Comparison of ENCODE assay signal across 8 cellular contexts in genomic region chr4:38867478-38868054, GRCh38. TPM values are rescaled to one million over a fixed set of nuclear protein-coding genes. Genes with fewer than 3 reads are reported as not detected.
A peak's percentile ranks its signal among the peaks of the same experiment; 100 is the strongest.
DNase-seq lines count a peak whose midpoint lies in the region; ATAC-seq and TF ChIP-seq lines count a peak whose summit lies in the region.

TSS of gene FAM114A1 (plus strand) at chr4:38867806. CDS start at chr4:38878079, 10,273 bp downstream.

- H3K27ac ChIP-seq in HCT116 (ENCODE audit: low read depth, low read length) (peak within 1 kb of the TSS; percentile 59), esophagus (ENCODE audit: low read depth in 2 of 2, low read length in 1 of 2) (peak within 1 kb of the TSS; percentile 88 to 97), temporal lobe (ENCODE audit: low read depth, low read length) (peak within 1 kb of the TSS; percentile 74)

- peaks cover 13% of the 10 kb centered on the region; the same call in 1 of the 2 replicates for H3K79me2 ChIP-seq in HCT116 (ENCODE audit: insufficient read depth, low read length)

- H3K4me3 Mint-ChIP-seq in mesothelial cell of epicardium: peak within 1 kb of the TSS; percentile 79

- peak within 1 kb of the TSS; percentile 93 for H3K27ac Mint-ChIP-seq in mesothelial cell of epicardium

- no peak for TF ChIP-seq RAD21 in HCT116 (IDR thresholded peaks at IDR 0.05; ENCODE audit: low read depth)

- peaks cover 3% of the 10 kb centered on the region for H3K27me3 Mint-ChIP-seq in mesothelial cell of epicardium (ENCODE audit: low read depth)

- RAD21 ChIA-PET in HCT116 (lab: Charles Lee; ENCODE audit: low non-redundant PET in 1 of 2, low total read pairs in 2 of 2, uncharacterized antibody in 2 of 2, unreplicated experiment in 2 of 2): interaction anchor here in 1 of 2 experiments (1.2 kb wide), 1 partner anchor 22 kb away, joined by 3 read pairs; no protein-coding TSS in a partner anchor

- no peaks in the 10 kb centered on the region for H3K9me2 ChIP-seq in HCT116 (ENCODE audit: insufficient read depth)

- H4K20me1 ChIP-seq in HCT116 (ENCODE audit: insufficient read depth): no peaks in the 10 kb centered on the region

- peak within 1 kb of the TSS; percentile 97 for H3K4me2 ChIP-seq in HCT116 (ENCODE audit: low read length)

- peaks cover 28% of the 10 kb centered on the region for H3K4me1 Mint-ChIP-seq in mesothelial cell of epicardium

- DNase-seq in activated T-cell treated with anti-CD3 and anti-CD28 coated beads for 48 hours (ENCODE audit: low read depth) (peak; percentile 33), activated T-cell treated with anti-CD3 and anti-CD28 coated beads for 4 hours (no peak), HCT116 (ENCODE audit: low read depth, low spot score) (no peak), NAMALWA (ENCODE audit: low spot score) (peak; percentile 22), mesothelial cell of epicardium (ENCODE audit: low spot score in 2 of 2, unreplicated experiment in 2 of 2) (peak; percentile 47 to 65)
- peak; percentile 19 for DNase-seq in activated CD8-positive, alpha-beta memory T cell treated with anti-CD3 and anti-CD28 coated beads, Interleukin-2, amount 50 U/mL, for 4 hours

- TF ChIP-seq CTCF in HCT116 (IDR thresholded peaks at IDR 0.05 in 2 of 3, conservative IDR thresholded peaks at IDR 0.05 in 1 of 3; ENCODE audit: borderline replicate concordance in 1 of 3, insufficient read depth in 1 of 3, low read depth in 2 of 3, low read length in 2 of 3): no peak
- TF ChIP-seq CTCF in mesothelial cell of epicardium (IDR thresholded peaks at IDR 0.05; ENCODE audit: unreplicated experiment): no peak

- H3K4me1 ChIP-seq in HCT116 (ENCODE audit: control insufficient read depth in 1 of 2, insufficient read depth in 2 of 2, low read length in 2 of 2) (peaks cover 7 to 28% of the 10 kb centered on the region in 2 experiments; a peak in 3 of 4 replicates), esophagus (ENCODE audit: control insufficient read depth in 2 of 2, insufficient read depth in 2 of 2, low read length in 1 of 2) (peaks cover 0 to 6% of the 10 kb centered on the region in 2 donors)

- TF ChIP-seq POLR2A in HCT116 (IDR thresholded peaks at IDR 0.05; ENCODE audit: borderline replicate concordance, extremely low read depth, insufficient read depth, insufficient read length): no peak

- H2AFZ ChIP-seq in HCT116 (ENCODE audit: low read depth, low read length, poor library complexity, severe bottlenecking): no peak within 1 kb of the TSS

- no peaks in the 10 kb centered on the region for H3K9me3 Mint-ChIP-seq in mesothelial cell of epicardium

- POLR2A ChIA-PET in HCT116 (lab: Charles Lee): interaction anchor here (1.1 kb wide), 1 partner anchor 12 kb away, joined by 3 read pairs; no protein-coding TSS in a partner anchor

- 1% methylated on average over 42 to 66 of the region's 66 CpGs for WGBS in esophagus, 2 donors

- peak within 1 kb of the TSS; percentile 78 to 82 for H3K4me3 ChIP-seq in HCT116 (replicated peaks in 1 of 2; ENCODE audit: low read depth in 1 of 2, low read length in 2 of 2)
- peak within 1 kb of the TSS; percentile 56 to 84 for H3K4me3 ChIP-seq in esophagus (ENCODE audit: low read depth in 1 of 2, low read length in 2 of 2)

- H3K9me3 ChIP-seq in HCT116 (ENCODE audit: control insufficient read depth in 1 of 2, insufficient read depth in 1 of 2, low read depth in 1 of 2, low read length in 2 of 2): no peaks in the 10 kb centered on the region
- no peaks in the 10 kb centered on the region for H3K9me3 ChIP-seq in esophagus (ENCODE audit: control insufficient read depth in 2 of 2, insufficient read depth in 1 of 2, low read depth in 1 of 2, low read length in 1 of 2)

- peak within 1 kb of the TSS; percentile 85 for H3K9ac ChIP-seq in HCT116 (ENCODE audit: low read length)

- ATAC-seq in HCT116: peak; percentile 96

- H3K36me3 ChIP-seq in HCT116 (ENCODE audit: control insufficient read depth in 1 of 2, insufficient read depth in 2 of 2, low read length in 2 of 2) (0 out of 4 replicates have a peak, but pooled peaks cover 0 to 2% of the 10 kb centered on the region in 2 experiments), esophagus (ENCODE audit: control insufficient read depth in 2 of 2, insufficient read depth in 2 of 2, low read length in 1 of 2) (peaks cover 4 to 5% of the 10 kb centered on the region in 2 donors)

- H3K27me3 ChIP-seq in HCT116 (ENCODE audit: insufficient read depth, low read length) (no peaks in the 10 kb centered on the region), esophagus (ENCODE audit: control insufficient read depth in 1 of 2, insufficient read depth in 2 of 2, low read length in 2 of 2) (no peaks in the 10 kb centered on the region)

- BruUV-seq in HCT116 (replicated peaks; lab: Mats Ljungman, UMichigan): no TSS peak

- peaks cover 2% of the 10 kb centered on the region for H3K36me3 Mint-ChIP-seq in mesothelial cell of epicardium

- CTCF ChIA-PET in HCT116 (lab: Charles Lee): no interaction called here

- intact Hi-C loops in HCT116 (cut with micrococcal nuclease): no loop called here

TF ChIP-seq in HCT116, 20 proteins besides CTCF, POLR2A, EP300 and RAD21:
- TF ChIP-seq SRF (IDR thresholded peaks at IDR 0.05; ENCODE audit: low read depth): no peak
- TF ChIP-seq SIN3A (IDR thresholded peaks at IDR 0.05; ENCODE audit: low read depth): 0 out of 2 replicates have a peak, but pooled peaks have one; percentile 23
- TF ChIP-seq EGR1 (IDR thresholded peaks at IDR 0.05; ENCODE audit: low read depth): peak; percentile 30; the same call in 1 of the 2 replicates
- TF ChIP-seq POLR2AphosphoS5 (IDR thresholded peaks at IDR 0.05; ENCODE audit: low read depth, low read length): peak; percentile 79
- peak; percentile 18 for TF ChIP-seq YY1 (IDR thresholded peaks at IDR 0.05; ENCODE audit: extremely low read depth, insufficient replicate concordance, low read depth, low read length)

RNA-seq across cellular contexts. Expression of gene FAM114A1, which starts in this region (rescaled TPM):
- 35.6 TPM for total RNA-seq in HCT116 (2021; ENCODE audit: unreplicated experiment)
- 24.2 and 32.4 TPM in 2 replicates for polyA plus RNA-seq in HCT116 (2012)
- 10 to 100 TPM; 13.5 to 21.4 TPM for polyA plus RNA-seq in esophagus
- total RNA-seq in mesothelial cell of epicardium: 52.0 to 55.6 TPM (median 53.7 TPM) in 3 replicates
- total RNA-seq in temporal lobe: 8.4 TPM

Comparison
In these comparisons a context has a peak if more than half of its experiments do, and no peak if none do; other contexts are left out.
1. DNase-seq: peak in activated T-cell treated with anti-CD3 and anti-CD28 coated beads for 48 hours (single experiment), NAMALWA (single experiment), activated CD8-positive, alpha-beta memory T cell treated with anti-CD3 and anti-CD28 coated beads, Interleukin-2, amount 50 U/mL, for 4 hours (single experiment) and mesothelial cell of epicardium (2 of 2); none in activated T-cell treated with anti-CD3 and anti-CD28 coated beads for 4 hours (single experiment) and HCT116 (single experiment).
2. Peak in every context shown above with its lines, with median percentiles within 50 percentile points of each other: H3K27ac ChIP-seq.